25 cellular contexts compared by ENCODE assay signal in genomic region chr1:155247667-155248563, GRCh38.
"Had no signal": no experiment of that assay in that cellular context is flagged by ENCODE, and none has a peak within 500 bp of the region (broad histone marks: within the 10 kb centered on the region; RNA-seq: fewer than 3 reads in every experiment).

No MANE protein-coding gene starts in this region.

- H3K36me3 ChIP-seq: breast epithelium had no signal

- DNase-seq: activated CD4-positive, alpha-beta memory T cell treated with anti-CD3 and anti-CD28 coated beads, Interleukin-2, amount 10 ng/mL, durations not matched to agents 7 days and 5 days; activated CD4-positive, alpha-beta T cell treated with anti-CD3 and anti-CD28 coated beads for 36 hours; activated CD4-positive, alpha-beta T cell treated with anti-CD3 and anti-CD28 coated beads, Interleukin-2, amount 50 U/mL, for 1 hour; activated gamma-delta T cell; activated naive CD4-positive, alpha-beta T cell treated with anti-CD3 and anti-CD28 coated beads, Interleukin-2, amount 10 ng/mL, durations not matched to agents 7 days and 5 days; activated naive CD8-positive, alpha-beta T cell treated with anti-CD3 and anti-CD28 coated beads, Interleukin-2, amount 10 ng/mL, durations not matched to agents 7 days and 5 days; activated T-cell treated with anti-CD3 and anti-CD28 coated beads for 4 hours; activated T-cell treated with anti-CD3 and anti-CD28 coated beads, Interleukin-2, amount 50 U/mL, for 48 hours; aorta; caudate nucleus; Kasumi-1; KBM-7; NCI-H1105 treated with DMSO at 0.1 percent for 48 hours; NCI-H146; NCI-H187 treated with DMSO at 0.1 percent for 48 hours; NCI-H2081 treated with DMSO at 0.1 percent for 48 hours; NCI-H446; NCI-H524; SW 1271; WERI-Rb-1 had no signal

- H3K27me3 Mint-ChIP-seq: activated naive CD8-positive, alpha-beta T cell treated with anti-CD3 and anti-CD28 coated beads, Interleukin-2, amount 10 ng/mL, durations not matched to agents 7 days and 5 days; activated T-helper 17 cell treated with anti-CD3 and anti-CD28 coated beads, Interleukin-2, amount 50 U/mL, for 72 hours had no signal

- H3K4me3 ChIP-seq: breast epithelium, SK-N-MC had no signal

- H3K9me3 ChIP-seq: breast epithelium had no signal

- H3K4me3 Mint-ChIP-seq: activated CD4-positive, alpha-beta memory T cell treated with anti-CD3 and anti-CD28 coated beads, Interleukin-2, amount 10 ng/mL, durations not matched to agents 7 days and 5 days; activated CD4-positive, alpha-beta T cell treated with anti-CD3 and anti-CD28 coated beads for 36 hours; activated naive CD4-positive, alpha-beta T cell treated with anti-CD3 and anti-CD28 coated beads, Interleukin-2, amount 10 ng/mL, durations not matched to agents 7 days and 5 days; activated naive CD8-positive, alpha-beta T cell treated with anti-CD3 and anti-CD28 coated beads, Interleukin-2, amount 10 ng/mL, durations not matched to agents 7 days and 5 days; activated T-helper 17 cell treated with anti-CD3 and anti-CD28 coated beads, Interleukin-2, amount 50 U/mL, for 72 hours; T-helper 2 cell treated with Interferon-gamma antibody and Interleukin-4, amounts not matched to agents 5 μg/mL and 100 μg/mL, for 36 hours had no signal

- H3K9me3 Mint-ChIP-seq: activated CD4-positive, alpha-beta memory T cell treated with anti-CD3 and anti-CD28 coated beads, Interleukin-2, amount 10 ng/mL, durations not matched to agents 7 days and 5 days; activated T-helper 17 cell treated with anti-CD3 and anti-CD28 coated beads, Interleukin-2, amount 50 U/mL, for 72 hours; T-helper 2 cell treated with Interferon-gamma antibody and Interleukin-4, amounts not matched to agents 5 μg/mL and 100 μg/mL, for 36 hours had no signal

- H3K27ac ChIP-seq: breast epithelium, SK-N-MC, WERI-Rb-1 had no signal

- H3K27ac Mint-ChIP-seq: activated CD4-positive, alpha-beta memory T cell treated with anti-CD3 and anti-CD28 coated beads, Interleukin-2, amount 10 ng/mL, durations not matched to agents 7 days and 5 days; activated CD4-positive, alpha-beta T cell treated with anti-CD3 and anti-CD28 coated beads for 36 hours; activated naive CD4-positive, alpha-beta T cell treated with anti-CD3 and anti-CD28 coated beads, Interleukin-2, amount 10 ng/mL, durations not matched to agents 7 days and 5 days; activated naive CD8-positive, alpha-beta T cell treated with anti-CD3 and anti-CD28 coated beads, Interleukin-2, amount 10 ng/mL, durations not matched to agents 7 days and 5 days; activated T-helper 17 cell treated with anti-CD3 and anti-CD28 coated beads, Interleukin-2, amount 50 U/mL, for 72 hours; T-helper 2 cell treated with Interferon-gamma antibody and Interleukin-4, amounts not matched to agents 5 μg/mL and 100 μg/mL, for 36 hours had no signal

- ATAC-seq: activated CD4-positive, alpha-beta T cell treated with anti-CD3 and anti-CD28 coated beads for 36 hours; activated T-helper 17 cell treated with anti-CD3 and anti-CD28 coated beads, Interleukin-2, amount 50 U/mL, for 72 hours; Right ventricle myocardium inferior had no signal
